In the genomic region with DNA sequence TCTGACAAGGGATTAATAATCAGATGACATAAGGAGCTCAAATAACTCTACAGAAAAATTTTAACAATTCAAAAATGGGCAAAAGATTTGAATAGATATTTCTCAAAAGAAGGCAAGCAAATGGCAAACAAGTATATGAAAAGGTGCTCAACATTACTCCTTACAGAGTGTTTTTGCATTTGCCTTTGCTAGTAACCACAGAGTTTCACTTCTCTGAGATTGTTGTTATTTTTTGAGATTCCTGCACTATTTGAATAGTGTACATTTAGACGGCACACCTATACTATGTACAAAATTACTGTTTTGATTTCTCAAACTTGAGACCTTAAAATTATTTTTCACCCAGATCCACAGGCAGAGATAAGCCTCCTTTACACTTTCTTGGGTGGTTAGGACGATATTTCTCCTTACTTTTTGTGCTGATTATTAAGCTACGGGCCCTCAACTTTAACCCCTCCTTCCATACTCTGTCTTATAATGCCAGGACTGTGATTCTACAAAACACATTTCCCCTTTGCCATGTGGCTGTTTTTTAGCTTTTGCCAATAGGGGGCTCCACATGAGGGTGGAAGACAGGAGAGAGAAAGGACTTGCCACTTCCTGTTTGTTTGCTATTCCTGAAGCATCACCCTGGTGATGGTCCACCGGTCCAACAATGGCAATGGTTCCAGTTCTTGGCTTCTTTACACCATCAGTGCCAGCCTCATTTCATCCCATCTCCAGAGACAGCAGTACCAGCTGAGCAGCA, we compare ENCODE assay signal across 12 cellular contexts.
DNase-seq lines count a peak whose midpoint lies in the region; ATAC-seq and TF ChIP-seq lines count a peak whose summit lies in the region.
"Had no signal": no experiment of that assay in that cellular context is flagged by ENCODE, and none has a peak within 500 bp of the region (broad histone marks: within the 10 kb centered on the region; RNA-seq: fewer than 3 reads in every experiment).

No MANE protein-coding gene starts in this region.

- CTCF ChIA-PET in activated CD4-positive, alpha-beta T cell treated with anti-CD3 and anti-CD28 coated beads, Interleukin-2, amount 10 ng/mL, durations not matched to agents 7 days and 5 days (lab: Charles Lee) = no interaction called here

- no peaks in the 10 kb centered on the region for H3K9me3 Mint-ChIP-seq in activated CD4-positive, alpha-beta T cell treated with anti-CD3 and anti-CD28 coated beads, Interleukin-2, amount 10 ng/mL, durations not matched to agents 7 days and 5 days
- H3K9me3 Mint-ChIP-seq: activated T-helper 17 cell treated with anti-CD3 and anti-CD28 coated beads, Interleukin-2, amount 50 U/mL, for 72 hours; mesothelial cell of epicardium had no signal

- in situ Hi-C loops in KBM-7 (cut with MboI; ENCODE audit: low pct_unique_long_range_greater_than_20kb, low sequenced_read_pairs) = no loop called here

- H3K4me3 ChIP-seq in HFF-Myc (replicated peaks; ENCODE audit: low read depth, low read length) = no peak overlapping the region
- no peak overlapping the region for H3K4me3 ChIP-seq in kidney epithelial cell (ENCODE audit: low read depth, low read length)
- H3K4me3 ChIP-seq in sigmoid colon = no peak overlapping the region

- no peak overlapping the region for H3K4me3 Mint-ChIP-seq in activated CD4-positive, alpha-beta T cell treated with anti-CD3 and anti-CD28 coated beads, Interleukin-2, amount 10 ng/mL, durations not matched to agents 7 days and 5 days
- H3K4me3 Mint-ChIP-seq: activated T-helper 17 cell treated with anti-CD3 and anti-CD28 coated beads, Interleukin-2, amount 50 U/mL, for 72 hours; mesothelial cell of epicardium had no signal

- no peak overlapping the region for H3K27ac ChIP-seq in sigmoid colon

- no peak for DNase-seq in HFF-Myc (ENCODE audit: extremely low read depth, low read depth)
- peak; percentile 28 for DNase-seq in KBM-7
- DNase-seq in kidney epithelial cell (ENCODE audit: low read depth) = no peak
- DNase-seq in GDM1 (lab: John Stamatoyannopoulos, UW) = no peak
- no peak for DNase-seq in sigmoid colon
- DNase-seq in activated CD4-positive, alpha-beta T cell treated with anti-CD3 and anti-CD28 coated beads, Interleukin-2, amount 10 ng/mL, durations not matched to agents 7 days and 5 days = no peak
- DNase-seq: effector memory CD4-positive, alpha-beta T cell; SHP77 had no signal

- peaks cover 13% of the 10 kb centered on the region for H3K27me3 Mint-ChIP-seq in activated CD4-positive, alpha-beta T cell treated with anti-CD3 and anti-CD28 coated beads, Interleukin-2, amount 10 ng/mL, durations not matched to agents 7 days and 5 days

- H3K4me1 ChIP-seq in sigmoid colon = no peaks in the 10 kb centered on the region

- ATAC-seq in GM18519 (IDR thresholded peaks at IDR 0.05; ENCODE audit: low FRiP score, unreplicated experiment) (peak; percentile 89), SK-N-SH treated with all-trans-retinoic acid at 6 μM for 48 hours (no peak)
- ATAC-seq: activated T-helper 17 cell treated with anti-CD3 and anti-CD28 coated beads, Interleukin-2, amount 50 U/mL, for 72 hours had no signal

- TF ChIP-seq CTCF in HFF-Myc (IDR thresholded peaks at IDR 0.05; ENCODE audit: low read depth, low read length, missing control alignments) (peak; percentile 34), kidney epithelial cell (IDR thresholded peaks at IDR 0.05; ENCODE audit: insufficient read depth, low read length, poor library complexity, severe bottlenecking) (peak; percentile 6), sigmoid colon (IDR thresholded peaks at IDR 0.05) (no peak)

- H3K9me3 ChIP-seq in sigmoid colon = no peaks in the 10 kb centered on the region

- 86 to 87% methylated on average over 4 of the region's 4 CpGs for WGBS in sigmoid colon, 2 donors

- H3K36me3 ChIP-seq in kidney epithelial cell (ENCODE audit: control insufficient read depth, insufficient read depth, low read length) (no peaks in the 10 kb centered on the region), sigmoid colon (no peaks in the 10 kb centered on the region)

- no peaks in the 10 kb centered on the region for H3K4me1 Mint-ChIP-seq in activated CD4-positive, alpha-beta T cell treated with anti-CD3 and anti-CD28 coated beads, Interleukin-2, amount 10 ng/mL, durations not matched to agents 7 days and 5 days
- H3K4me1 Mint-ChIP-seq: activated T-helper 17 cell treated with anti-CD3 and anti-CD28 coated beads, Interleukin-2, amount 50 U/mL, for 72 hours; mesothelial cell of epicardium had no signal

- H3K36me3 Mint-ChIP-seq in activated CD4-positive, alpha-beta T cell treated with anti-CD3 and anti-CD28 coated beads, Interleukin-2, amount 10 ng/mL, durations not matched to agents 7 days and 5 days (ENCODE audit: low read depth) = no peaks in the 10 kb centered on the region
- H3K36me3 Mint-ChIP-seq: mesothelial cell of epicardium had no signal

- POLR2A ChIA-PET in activated CD4-positive, alpha-beta T cell treated with anti-CD3 and anti-CD28 coated beads, Interleukin-2, amount 10 ng/mL, durations not matched to agents 7 days and 5 days (lab: Charles Lee) = no interaction called here

- no peak for TF ChIP-seq EP300 in sigmoid colon (IDR thresholded peaks at IDR 0.05)

- no peak for TF ChIP-seq POLR2A in sigmoid colon (IDR thresholded peaks at IDR 0.05)

- H3K27ac Mint-ChIP-seq in activated CD4-positive, alpha-beta T cell treated with anti-CD3 and anti-CD28 coated beads, Interleukin-2, amount 10 ng/mL, durations not matched to agents 7 days and 5 days = no peak overlapping the region
- H3K27ac Mint-ChIP-seq: activated T-helper 17 cell treated with anti-CD3 and anti-CD28 coated beads, Interleukin-2, amount 50 U/mL, for 72 hours; mesothelial cell of epicardium had no signal

- H3K27me3 ChIP-seq in kidney epithelial cell (ENCODE audit: control insufficient read depth, insufficient read depth, low read length) (no peaks in the 10 kb centered on the region), sigmoid colon (peaks cover 0 to 3% (median 0%) of the 10 kb centered on the region in 3 donors)

- intact Hi-C loops in sigmoid colon (cut with DNase I) = no loop called here

TF ChIP-seq in SK-N-SH treated with all-trans-retinoic acid at 6 μM for 48 hours, 23 proteins besides CTCF, POLR2A, EP300 and RAD21:
- no peak for TF ChIP-seq CSDC2 (CRISPR knock-in tag; IDR thresholded peaks at IDR 0.05)
- TF ChIP-seq PPARA (CRISPR knock-in tag; IDR thresholded peaks at IDR 0.05; ENCODE audit: borderline replicate concordance) = no peak
- TF ChIP-seq ZFP3 (CRISPR knock-in tag; IDR thresholded peaks at IDR 0.05) = no peak
- TF ChIP-seq ZC3H10 (CRISPR knock-in tag; IDR thresholded peaks at IDR 0.05) = no peak

Comparison
In these comparisons a context has a peak if more than half of its experiments do, and no peak if none do; other contexts are left out.
1. CTCF ChIP-seq: peak in HFF-Myc (single experiment) and kidney epithelial cell (single experiment); none in sigmoid colon (0 of 4).